In the genomic region with DNA sequence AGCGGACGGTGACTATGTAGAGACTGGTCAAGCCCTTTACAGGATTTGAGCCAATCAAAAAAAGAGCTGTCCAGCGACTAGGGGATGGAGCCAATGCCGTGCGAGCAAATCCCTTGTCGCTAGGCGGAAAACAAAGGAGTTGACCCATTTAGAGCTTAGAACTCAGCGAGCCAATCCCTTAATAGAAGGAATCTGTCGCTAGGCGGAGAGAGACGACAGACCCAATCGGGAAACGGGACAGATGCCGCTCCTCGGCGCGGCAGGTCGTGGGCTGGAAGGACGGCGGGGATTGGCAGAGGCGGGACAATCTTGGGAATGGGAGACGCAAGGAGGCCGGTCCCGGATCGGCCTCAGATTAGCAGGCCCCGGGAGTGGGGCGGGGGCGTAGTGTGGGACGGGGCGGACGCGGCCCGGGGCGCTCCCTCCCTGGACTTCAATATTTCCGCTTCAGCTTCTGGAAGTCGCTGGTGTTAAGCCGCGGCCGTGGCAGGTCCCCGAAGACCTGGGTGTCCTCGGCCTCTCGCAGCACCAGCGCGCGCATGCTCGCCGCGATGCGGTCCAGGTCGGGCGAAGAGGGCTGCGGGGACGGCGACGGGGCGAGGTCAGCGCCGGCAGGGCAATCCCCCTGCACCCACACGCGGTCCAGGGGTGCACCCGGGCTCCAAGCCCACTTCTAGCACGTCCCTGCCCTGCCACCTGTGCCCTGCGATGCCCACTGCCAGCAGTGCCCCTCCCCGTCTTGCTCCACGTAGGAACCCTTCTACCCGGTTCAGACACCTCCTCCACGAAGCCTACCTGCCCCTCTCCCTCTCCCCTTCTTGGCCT, we compare ENCODE assay signal across 8 cellular contexts. TPM values are rescaled to one million over a fixed set of nuclear protein-coding genes. Genes with fewer than 3 reads are reported as not detected.
DNase-seq lines count a peak whose midpoint lies in the region; ATAC-seq, FAIRE-seq and TF ChIP-seq lines count a peak whose summit lies in the region.

No MANE protein-coding gene starts in this region.

- H3K79me2 ChIP-seq in OCI-LY1 (ENCODE audit: insufficient read depth, low read length) (peaks cover 8% of the 10 kb centered on the region; the same call in 1 of the 2 replicates), endothelial cell of umbilical vein (ENCODE audit: control insufficient read depth, insufficient read depth, low read length) (peaks cover 22% of the 10 kb centered on the region)

- intact Hi-C loops in endothelial cell of umbilical vein (cut with micrococcal nuclease) = loop anchor here (1.0 to 5.0 kb wide), 3 partner anchors 8 to 277 kb away; partner anchors contain the start of genes AKT1S1, PRMT1, PRR12 and TBC1D17

- H4K20me1 ChIP-seq in OCI-LY1 (ENCODE audit: insufficient read depth, low read length) = no peaks in the 10 kb centered on the region
- H4K20me1 ChIP-seq in endothelial cell of umbilical vein (replicated peaks; ENCODE audit: control insufficient read depth, extremely low read depth, insufficient read depth, low read length) = no peaks in the 10 kb centered on the region

- POLR2A ChIA-PET in endothelial cell of umbilical vein (lab: Charles Lee) = interaction anchor here (0.9 to 1.0 kb wide), 4 partner anchors 7 to 19 kb away, joined by 4 to 5 read pairs (median 4); partner anchors contain the start of genes AKT1S1, PTOV1 and TBC1D17

- no peaks in the 10 kb centered on the region for H3K27me3 Mint-ChIP-seq in mesothelial cell of epicardium (ENCODE audit: low read depth)

- H3K4me2 ChIP-seq in OCI-LY1 (ENCODE audit: low read length) = peak overlapping the region; percentile 55
- H3K4me2 ChIP-seq in endothelial cell of umbilical vein (ENCODE audit: insufficient read depth, low read length) = peak overlapping the region; percentile 73

- H3K4me3 Mint-ChIP-seq in mesothelial cell of epicardium = no peak overlapping the region

- FAIRE-seq in D721Med (lab: Jason Lieb, UNC) (peak; percentile 80), endothelial cell of umbilical vein (lab: Jason Lieb, UNC) (peak; percentile 100)

- TF ChIP-seq CTCF in D721Med (IDR thresholded peaks at IDR 0.05; ENCODE audit: insufficient read depth, missing control alignments) (no peak), OCI-LY1 (IDR thresholded peaks at IDR 0.05; ENCODE audit: low read length) (no peak), endothelial cell of umbilical vein (IDR thresholded peaks at IDR 0.05; ENCODE audit: extremely low read depth in 1 of 2, insufficient read depth in 1 of 2, low read depth in 1 of 2, low read length in 2 of 2) (no peak), mesothelial cell of epicardium (IDR thresholded peaks at IDR 0.05; ENCODE audit: unreplicated experiment) (no peak)

- BruUV-seq in endothelial cell of umbilical vein (replicated peaks; lab: Mats Ljungman, UMichigan) = no TSS peak

- H2AFZ ChIP-seq in OCI-LY1 (ENCODE audit: low read length) (no peak overlapping the region), endothelial cell of umbilical vein (ENCODE audit: low read depth, low read length) (peak overlapping the region; percentile 53)

- H3K27ac ChIP-seq in OCI-LY1 (ENCODE audit: low read depth, low read length, poor library complexity, severe bottlenecking) (peak overlapping the region; percentile 79), endothelial cell of umbilical vein (ENCODE audit: insufficient read depth, low read depth, low read length) (peak overlapping the region; percentile 3)

- CTCF ChIA-PET in endothelial cell of umbilical vein (lab: Charles Lee) = interaction anchor here (0.8 to 1.3 kb wide), 6 partner anchors 11 to 221 kb away, joined by 3 to 8 read pairs (median 3); partner anchors contain the start of gene PTOV1

- no peaks in the 10 kb centered on the region for H3K27me3 ChIP-seq in OCI-LY1 (ENCODE audit: insufficient read depth, low read length)
- H3K27me3 ChIP-seq in endothelial cell of umbilical vein (ENCODE audit: control insufficient read depth in 2 of 2, insufficient read depth in 2 of 2, low read length in 2 of 2) = no peaks in the 10 kb centered on the region

- no peaks in the 10 kb centered on the region for H3F3A ChIP-seq in OCI-LY1 (ENCODE audit: insufficient read depth, low read length)

- peak overlapping the region; percentile 53 for H3K4me3 ChIP-seq in OCI-LY1 (ENCODE audit: low read depth, low read length, poor library complexity, severe bottlenecking)
- peak overlapping the region; percentile 18 to 53 (median 30) for H3K4me3 ChIP-seq in endothelial cell of umbilical vein (replicated peaks in 1 of 3; ENCODE audit: insufficient read depth in 1 of 3, low read depth in 1 of 3, low read length in 3 of 3)

- no peaks in the 10 kb centered on the region for H3K9me2 ChIP-seq in OCI-LY1 (ENCODE audit: low read depth, low read length)

- peaks cover 39% of the 10 kb centered on the region for H3K4me1 Mint-ChIP-seq in mesothelial cell of epicardium

- H3K9me3 ChIP-seq in OCI-LY1 (ENCODE audit: low read length) (no peaks in the 10 kb centered on the region), endothelial cell of umbilical vein (replicated peaks; ENCODE audit: control insufficient read depth, insufficient read depth, low read length) (no peaks in the 10 kb centered on the region)

- H3K9me1 ChIP-seq in endothelial cell of umbilical vein (replicated peaks; ENCODE audit: control insufficient read depth, extremely low read depth, insufficient read depth, low read length) = no peaks in the 10 kb centered on the region

- peak overlapping the region; percentile 92 for H3K27ac Mint-ChIP-seq in mesothelial cell of epicardium

- H3K9ac ChIP-seq in OCI-LY1 (ENCODE audit: low read length) (peak overlapping the region; percentile 51), endothelial cell of umbilical vein (replicated peaks; ENCODE audit: extremely low read depth, insufficient read depth, low read length) (peak overlapping the region; percentile 44)

- dilution Hi-C loops in endothelial cell of umbilical vein (cut with MboI; ENCODE audit: extremely low pct_ligation_motif_present, low sequenced_read_pairs) = no loop called here

- H3K9me3 Mint-ChIP-seq in mesothelial cell of epicardium = no peaks in the 10 kb centered on the region

- peak; percentile 90 for TF ChIP-seq POLR2A in endothelial cell of umbilical vein (IDR thresholded peaks at IDR 0.05; ENCODE audit: low read depth, low read length)

- H3K36me3 ChIP-seq in OCI-LY1 (ENCODE audit: insufficient read depth, low read length) (peaks cover 20% of the 10 kb centered on the region), endothelial cell of umbilical vein (ENCODE audit: control insufficient read depth in 2 of 2, extremely low read depth in 1 of 2, insufficient read depth in 2 of 2, low read length in 2 of 2) (peaks cover under 1 to 13% of the 10 kb centered on the region in 2 experiments)

- H3K4me1 ChIP-seq in OCI-LY1 (ENCODE audit: insufficient read depth, low read length, severe bottlenecking) (peaks cover 40% of the 10 kb centered on the region), endothelial cell of umbilical vein (ENCODE audit: control insufficient read depth, extremely low read depth, insufficient read depth, low read length) (peaks cover 26% of the 10 kb centered on the region)

- peak; percentile 67 for DNase-seq in D721Med (ENCODE audit: insufficient read length, low spot score)
- peak; percentile 97 for DNase-seq in HuH-7 (ENCODE audit: low spot score)
- DNase-seq in activated T-cell treated with anti-CD3 and anti-CD28 coated beads for 1 hour (ENCODE audit: low read depth) = peak; percentile 81
- DNase-seq in endothelial cell of umbilical vein (ENCODE audit: low read depth, low spot score) = peak; percentile 100
- peak; percentile 86 to 98 for DNase-seq in mesothelial cell of epicardium (ENCODE audit: low spot score in 2 of 2, unreplicated experiment in 2 of 2)
- DNase-seq in stimulated activated CD8-positive, alpha-beta memory T cell treated with anti-CD3 and anti-CD28 coated beads, Interleukin-15, amount 100 ng/mL, for 4 hours (ENCODE audit: low read depth in 2 of 2) = peak; percentile 72 to 80

- peak; percentile 55 for ATAC-seq in GM21515 (IDR thresholded peaks at IDR 0.05; ENCODE audit: unreplicated experiment)

- H3K36me3 Mint-ChIP-seq in mesothelial cell of epicardium = peaks cover 8% of the 10 kb centered on the region

RNA-seq across cellular contexts. Expression of gene PNKP, which starts 2.3 kb away (rescaled TPM):
- 112 and 114 TPM in 2 replicates for total RNA-seq in endothelial cell of umbilical vein
- 39.4 and 48.4 TPM in 2 replicates for polyA plus RNA-seq in endothelial cell of umbilical vein
- 15.1 and 23.9 TPM in 2 replicates for polyA plus RNA-seq in endothelial cell of umbilical vein (2011; cell fraction: cytosol; rRNA removed)
- polyA plus RNA-seq in endothelial cell of umbilical vein (2011; cell fraction: nucleus; rRNA removed) = 204 and 217 TPM in 2 replicates
- polyA plus RNA-seq in endothelial cell of umbilical vein (2012) = 40.6 and 46.0 TPM in 2 replicates
- polyA minus RNA-seq in endothelial cell of umbilical vein = 18.4 and 25.4 TPM in 2 replicates
- polyA minus RNA-seq in endothelial cell of umbilical vein (2011; cell fraction: cytosol; rRNA and poly(A)+ RNA removed) = 20.7 TPM
- 49.5 and 90.5 TPM in 2 replicates for polyA minus RNA-seq in endothelial cell of umbilical vein (2011; cell fraction: nucleus; rRNA and poly(A)+ RNA removed)
- 96.6 to 103 TPM (median 97.8 TPM) in 3 replicates for total RNA-seq in mesothelial cell of epicardium

RNA-seq across cellular contexts. Expression of gene AKT1S1, which starts 7.5 kb away (rescaled TPM):
- 61.9 and 64.2 TPM in 2 replicates for total RNA-seq in endothelial cell of umbilical vein
- polyA plus RNA-seq in endothelial cell of umbilical vein = 68.3 and 76.8 TPM in 2 replicates
- 40.2 and 49.3 TPM in 2 replicates for polyA plus RNA-seq in endothelial cell of umbilical vein (2011; cell fraction: cytosol; rRNA removed)
- polyA plus RNA-seq in endothelial cell of umbilical vein (2011; cell fraction: nucleus; rRNA removed) = 59.7 and 65.1 TPM in 2 replicates
- 36.2 and 63.1 TPM in 2 replicates for polyA plus RNA-seq in endothelial cell of umbilical vein (2012)
- 20.8 and 26.9 TPM in 2 replicates for polyA minus RNA-seq in endothelial cell of umbilical vein
- 41.1 TPM for polyA minus RNA-seq in endothelial cell of umbilical vein (2011; cell fraction: cytosol; rRNA and poly(A)+ RNA removed)
- 25.5 and 31.2 TPM in 2 replicates for polyA minus RNA-seq in endothelial cell of umbilical vein (2011; cell fraction: nucleus; rRNA and poly(A)+ RNA removed)
- total RNA-seq in mesothelial cell of epicardium = 41.8 to 45.3 TPM (median 42.5 TPM) in 3 replicates

RNA-seq across cellular contexts. Expression of gene TBC1D17, which starts 7.8 kb away (rescaled TPM):
- total RNA-seq in endothelial cell of umbilical vein (36.1 and 39.3 TPM in 2 replicates), mesothelial cell of epicardium (46.8 to 53.7 TPM (median 49.7 TPM) in 3 replicates)
- polyA plus RNA-seq in endothelial cell of umbilical vein = 34.2 and 37.4 TPM in 2 replicates
- polyA plus RNA-seq in endothelial cell of umbilical vein (2011; cell fraction: cytosol; rRNA removed) = 25.8 and 33.1 TPM in 2 replicates
- 38.7 and 57.3 TPM in 2 replicates for polyA plus RNA-seq in endothelial cell of umbilical vein (2011; cell fraction: nucleus; rRNA removed)
- polyA plus RNA-seq in endothelial cell of umbilical vein (2012) = 31.3 and 35.6 TPM in 2 replicates
- 18.3 and 23.3 TPM in 2 replicates for polyA minus RNA-seq in endothelial cell of umbilical vein
- polyA minus RNA-seq in endothelial cell of umbilical vein (2011; cell fraction: cytosol; rRNA and poly(A)+ RNA removed) = 11.8 TPM
- polyA minus RNA-seq in endothelial cell of umbilical vein (2011; cell fraction: nucleus; rRNA and poly(A)+ RNA removed) = 16.7 and 21.3 TPM in 2 replicates

RNA-seq across cellular contexts. Expression of gene PTOV1, which starts 18.7 kb away (rescaled TPM):
- total RNA-seq in endothelial cell of umbilical vein (184 and 187 TPM in 2 replicates), mesothelial cell of epicardium (415 to 431 TPM (median 422 TPM) in 3 replicates)
- polyA plus RNA-seq in endothelial cell of umbilical vein = 116 and 125 TPM in 2 replicates
- 93.1 and 118 TPM in 2 replicates for polyA plus RNA-seq in endothelial cell of umbilical vein (2011; cell fraction: cytosol; rRNA removed)
- polyA plus RNA-seq in endothelial cell of umbilical vein (2011; cell fraction: nucleus; rRNA removed) = 257 and 302 TPM in 2 replicates
- 96.0 and 145 TPM in 2 replicates for polyA plus RNA-seq in endothelial cell of umbilical vein (2012)
- 55.3 and 80.9 TPM in 2 replicates for polyA minus RNA-seq in endothelial cell of umbilical vein
- 56.8 TPM for polyA minus RNA-seq in endothelial cell of umbilical vein (2011; cell fraction: cytosol; rRNA and poly(A)+ RNA removed)
- polyA minus RNA-seq in endothelial cell of umbilical vein (2011; cell fraction: nucleus; rRNA and poly(A)+ RNA removed) = 61.0 and 83.2 TPM in 2 replicates

RNA-seq across cellular contexts. Expression of gene IL4I1, which starts 27.0 kb away (rescaled TPM):
- total RNA-seq in endothelial cell of umbilical vein (5.6 and 9.1 TPM in 2 replicates), mesothelial cell of epicardium (1.3 to 1.7 TPM (median 1.6 TPM) in 3 replicates)
- polyA plus RNA-seq in endothelial cell of umbilical vein = 5.0 and 7.4 TPM in 2 replicates
- polyA plus RNA-seq in endothelial cell of umbilical vein (2011; cell fraction: cytosol; rRNA removed) = 2.5 and 4.7 TPM in 2 replicates
- polyA plus RNA-seq in endothelial cell of umbilical vein (2011; cell fraction: nucleus; rRNA removed) = 1.9 and 4.1 TPM in 2 replicates
- polyA plus RNA-seq in endothelial cell of umbilical vein (2012) = 5.7 and 10.8 TPM in 2 replicates
- 5.0 and 5.3 TPM in 2 replicates for polyA minus RNA-seq in endothelial cell of umbilical vein
- not detected for polyA minus RNA-seq in endothelial cell of umbilical vein (2011; cell fraction: cytosol; rRNA and poly(A)+ RNA removed)
- 0.96 and 1.8 TPM in 2 replicates for polyA minus RNA-seq in endothelial cell of umbilical vein (2011; cell fraction: nucleus; rRNA and poly(A)+ RNA removed)

Comparison
In these comparisons a context has a peak if more than half of its experiments do, and no peak if none do; other contexts are left out.
1. Peak in every context shown above with its lines: DNase-seq, ATAC-seq, H3K4me3 ChIP-seq and H3K27ac ChIP-seq.